Comparison of ENCODE assay signal across 8 cellular contexts in the genomic region with DNA sequence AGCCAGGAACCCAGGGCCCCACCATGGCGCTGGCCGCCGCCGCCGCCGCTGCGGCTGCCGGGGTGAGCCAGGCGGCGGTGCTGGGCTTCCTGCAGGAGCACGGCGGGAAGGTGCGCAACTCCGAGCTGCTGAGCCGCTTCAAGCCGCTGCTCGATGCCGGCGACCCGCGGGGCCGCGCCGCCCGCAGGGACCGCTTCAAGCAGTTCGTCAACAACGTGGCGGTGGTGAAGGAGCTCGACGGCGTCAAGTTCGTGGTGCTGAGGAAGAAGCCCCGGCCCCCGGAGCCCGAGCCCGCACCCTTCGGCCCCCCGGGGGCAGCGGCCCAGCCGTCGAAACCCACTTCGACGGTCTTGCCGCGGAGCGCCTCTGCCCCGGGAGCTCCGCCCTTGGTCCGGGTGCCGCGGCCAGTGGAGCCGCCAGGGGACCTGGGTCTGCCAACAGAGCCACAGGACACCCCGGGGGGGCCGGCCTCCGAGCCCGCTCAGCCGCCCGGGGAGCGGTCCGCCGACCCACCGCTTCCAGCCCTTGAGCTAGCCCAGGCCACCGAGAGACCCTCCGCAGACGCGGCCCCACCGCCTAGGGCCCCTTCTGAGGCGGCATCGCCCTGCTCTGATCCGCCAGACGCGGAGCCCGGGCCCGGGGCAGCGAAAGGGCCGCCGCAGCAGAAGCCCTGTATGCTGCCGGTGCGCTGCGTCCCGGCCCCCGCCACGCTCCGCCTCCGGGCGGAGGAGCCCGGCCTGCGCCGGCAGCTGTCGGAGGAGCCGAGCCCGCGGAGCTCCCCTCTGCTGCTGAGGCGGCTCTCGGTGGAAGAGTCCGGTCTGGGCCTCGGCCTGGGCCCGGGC. TPM values are rescaled to one million over a fixed set of nuclear protein-coding genes. Genes with fewer than 3 reads are reported as not detected.
A peak's percentile ranks its signal among the peaks of the same experiment; 100 is the strongest.
DNase-seq lines count a peak whose midpoint lies in the region; ATAC-seq and TF ChIP-seq lines count a peak whose summit lies in the region.

No MANE protein-coding gene starts in this region.

- peak; percentile 70 for ATAC-seq in T-helper 17 cell

- H3K27ac Mint-ChIP-seq in T-helper 17 cell = no peak overlapping the region
- no peak overlapping the region for H3K27ac Mint-ChIP-seq in nephron progenitor cell

- H3K4me1 Mint-ChIP-seq in T-helper 17 cell (peaks cover 7% of the 10 kb centered on the region), nephron progenitor cell (peaks cover 11% of the 10 kb centered on the region)

- DNase-seq in NCI-H2227 (lab: John Stamatoyannopoulos, UW; ENCODE audit: unreplicated experiment) = peak; percentile 36
- no peak for DNase-seq in NCI-H2227 treated with DMSO at 0.1 percent for 48 hours (lab: John Stamatoyannopoulos, UW)
- peak; percentile 20 to 37 (median 27) for DNase-seq in T-helper 17 cell
- no peak for DNase-seq in epithelial cell of proximal tubule (ENCODE audit: low read depth)
- peak; percentile 62 for DNase-seq in nephron progenitor cell
- no peak for DNase-seq in KG1 (lab: John Stamatoyannopoulos, UW)
- no peak for DNase-seq in NCI-H1092 (lab: John Stamatoyannopoulos, UW)
- DNase-seq in SK-N-DZ (ENCODE audit: low spot score) = no peak

- peaks cover 5% of the 10 kb centered on the region for H3K9me3 Mint-ChIP-seq in nephron progenitor cell

- TF ChIP-seq CTCF in epithelial cell of proximal tubule (conservative IDR thresholded peaks at IDR 0.05; ENCODE audit: low read depth, low read length) = no peak
- no peak for TF ChIP-seq CTCF in nephron progenitor cell (IDR thresholded peaks at IDR 0.05)

- H3K4me3 Mint-ChIP-seq in T-helper 17 cell = peak overlapping the region; percentile 25
- H3K4me3 Mint-ChIP-seq in nephron progenitor cell = no peak overlapping the region

- peaks cover 44% of the 10 kb centered on the region for H3K27me3 Mint-ChIP-seq in T-helper 17 cell
- peaks cover 88% of the 10 kb centered on the region for H3K27me3 Mint-ChIP-seq in nephron progenitor cell (ENCODE audit: low read depth, poor library complexity)

- no peaks in the 10 kb centered on the region for H3K9me3 ChIP-seq in T-helper 17 cell (ENCODE audit: control insufficient read depth, low read length, poor library complexity, severe bottlenecking)

- H3K36me3 Mint-ChIP-seq in T-helper 17 cell (ENCODE audit: low read depth) (peaks cover 4% of the 10 kb centered on the region), nephron progenitor cell (ENCODE audit: low read depth) (no peaks in the 10 kb centered on the region)

- H3K4me3 ChIP-seq in epithelial cell of proximal tubule (ENCODE audit: low read depth, low read length) = peak overlapping the region; percentile 39

RNA-seq across cellular contexts. Expression of gene SOWAHA, which starts 0.7 kb away (rescaled TPM):
- total RNA-seq in T-helper 17 cell (not detected), epithelial cell of proximal tubule (0.06 and 0.22 TPM in 2 replicates)
- 0.68 and 1.9 TPM in 2 replicates for polyA plus RNA-seq in SK-N-DZ (2014; cell fraction: cytosol; rRNA removed)
- polyA plus RNA-seq in SK-N-DZ (2014; cell fraction: nucleus; rRNA removed) = 0.58 TPM in 1 of 2 replicates, not detected in the other

RNA-seq across cellular contexts. Expression of gene SHROOM1, which starts 16.6 kb away (rescaled TPM):
- under 1 TPM in 1 of 2 donors, not detected in 1; 0.20 TPM for total RNA-seq in T-helper 17 cell
- 6.3 and 8.0 TPM in 2 replicates for total RNA-seq in epithelial cell of proximal tubule
- 2.8 and 3.6 TPM in 2 replicates for polyA plus RNA-seq in SK-N-DZ (2014; cell fraction: cytosol; rRNA removed)
- polyA plus RNA-seq in SK-N-DZ (2014; cell fraction: nucleus; rRNA removed) = 3.9 and 13.1 TPM in 2 replicates

RNA-seq across cellular contexts. Expression of gene SEPTIN8, which starts 36.8 kb away (rescaled TPM):
- total RNA-seq in T-helper 17 cell (1 to 10 TPM; 8.0 to 8.8 TPM), epithelial cell of proximal tubule (38.1 and 51.5 TPM in 2 replicates)
- 32.3 and 32.6 TPM in 2 replicates for polyA plus RNA-seq in SK-N-DZ (2014; cell fraction: cytosol; rRNA removed)
- 84.5 and 109 TPM in 2 replicates for polyA plus RNA-seq in SK-N-DZ (2014; cell fraction: nucleus; rRNA removed)

RNA-seq across cellular contexts. Expression of gene GDF9, which starts 52.4 kb away (rescaled TPM):
- total RNA-seq in T-helper 17 cell (under 1 TPM; 0.70 to 0.94 TPM), epithelial cell of proximal tubule (0.14 and 0.52 TPM in 2 replicates)
- 1.2 and 2.4 TPM in 2 replicates for polyA plus RNA-seq in SK-N-DZ (2014; cell fraction: cytosol; rRNA removed)
- 3.5 and 3.7 TPM in 2 replicates for polyA plus RNA-seq in SK-N-DZ (2014; cell fraction: nucleus; rRNA removed)

RNA-seq across cellular contexts. Expression of gene UQCRQ, which starts 52.6 kb away (rescaled TPM):
- total RNA-seq in T-helper 17 cell (100 to 1,000 TPM; 107 to 112 TPM), epithelial cell of proximal tubule (288 and 304 TPM in 2 replicates)
- 304 and 322 TPM in 2 replicates for polyA plus RNA-seq in SK-N-DZ (2014; cell fraction: cytosol; rRNA removed)
- polyA plus RNA-seq in SK-N-DZ (2014; cell fraction: nucleus; rRNA removed) = 263 and 295 TPM in 2 replicates

Comparison
In these comparisons a context has a peak if more than half of its experiments do, and no peak if none do; other contexts are left out.
1. DNase-seq: peak in NCI-H2227 (single experiment), T-helper 17 cell (3 of 3) and nephron progenitor cell (single experiment); none in NCI-H2227 treated with DMSO at 0.1 percent for 48 hours (single experiment), epithelial cell of proximal tubule (single experiment), KG1 (single experiment), NCI-H1092 (single experiment) and SK-N-DZ (single experiment).